Comparison of ENCODE assay signal across 5 cellular contexts in the genomic region with DNA sequence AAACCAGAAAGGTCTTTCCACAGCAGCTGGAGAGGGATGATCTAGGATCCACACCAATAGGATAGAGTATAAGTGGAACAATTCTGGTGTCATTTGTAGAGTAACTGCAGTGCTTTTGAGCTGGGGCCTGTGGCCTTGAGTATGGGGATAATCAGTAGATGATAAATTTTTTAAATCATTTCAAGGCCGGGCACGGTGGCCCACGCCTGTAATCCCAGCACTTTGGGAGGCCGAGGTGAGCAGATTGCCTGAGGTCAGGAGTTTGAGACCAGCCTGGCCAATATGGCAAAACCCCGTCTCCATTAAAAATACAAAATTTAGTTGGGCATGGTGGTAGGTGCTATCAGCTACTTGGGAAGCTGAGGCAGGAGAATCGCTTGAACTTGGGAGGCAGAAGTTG. TPM values are rescaled to one million over a fixed set of nuclear protein-coding genes. Genes with fewer than 3 reads are reported as not detected.
"Had no signal": no experiment of that assay in that cellular context is flagged by ENCODE, and none has a peak within 500 bp of the region (broad histone marks: within the 10 kb centered on the region; RNA-seq: fewer than 3 reads in every experiment).

No MANE protein-coding gene starts in this region.

RNA-seq across cellular contexts. Expression of gene NEURL3, which starts 52.3 kb away (rescaled TPM):
- total RNA-seq: ascending aorta, cardiac septum, endothelial cell of umbilical vein, esophagus mucosa, natural killer cell had no signal
- polyA plus RNA-seq: endothelial cell of umbilical vein had no signal
